In the genomic region with DNA sequence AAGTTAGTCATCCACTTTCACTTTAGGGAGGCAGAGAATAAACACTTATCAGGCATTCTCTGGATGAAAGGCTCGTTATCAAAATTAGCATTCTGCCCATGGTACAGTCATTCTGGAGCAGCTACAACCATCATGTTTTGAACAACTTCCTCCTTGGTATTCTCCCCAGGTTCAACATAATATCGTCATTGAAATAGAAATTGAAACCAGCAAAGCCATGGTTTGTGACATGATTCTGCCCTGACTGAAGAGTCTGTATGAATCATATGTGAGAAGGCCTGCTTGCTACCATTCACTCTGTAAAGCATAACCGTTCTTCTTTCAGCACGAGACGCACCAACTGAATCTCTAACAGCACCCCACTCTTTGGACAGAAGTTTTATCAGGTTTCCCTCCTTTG, we compare ENCODE assay signal across 10 cellular contexts.
DNase-seq lines count a peak whose midpoint lies in the region; ATAC-seq, FAIRE-seq and TF ChIP-seq lines count a peak whose summit lies in the region.
"Had no signal": no experiment of that assay in that cellular context is flagged by ENCODE, and none has a peak within 500 bp of the region (broad histone marks: within the 10 kb centered on the region; RNA-seq: fewer than 3 reads in every experiment).

No MANE protein-coding gene starts in this region.

- DNase-seq in GM12892 (ENCODE audit: insufficient read length) (no peak), GM20000 (ENCODE audit: low spot score) (peak; percentile 52), amniotic stem cell (lab: John Stamatoyannopoulos, UW) (no peak), retina (no peak), progenitor cell of endocrine pancreas (ENCODE audit: low spot score, unreplicated experiment) (no peak), thyroid gland (no peak)

- 0 out of 2 replicates have a peak, but pooled peaks have one; percentile 24 for TF ChIP-seq POLR2A in GM12892 (IDR thresholded peaks at IDR 0.05; ENCODE audit: low read depth, low read length)
- no peak for TF ChIP-seq POLR2A in thyroid gland (IDR thresholded peaks at IDR 0.05)

- H3K27ac ChIP-seq in duodenal mucosa (ENCODE audit: low read depth, low read length): no peak overlapping the region
- no peak overlapping the region for H3K27ac ChIP-seq in thyroid gland

- 69 to 87% methylated on average over 5 of the region's 5 CpGs for WGBS in thyroid gland, 2 donors

- no peaks in the 10 kb centered on the region for H3K36me3 Mint-ChIP-seq in progenitor cell of endocrine pancreas (ENCODE audit: insufficient read depth)

- H3K4me3 ChIP-seq in duodenal mucosa (ENCODE audit: low read depth in 1 of 2, low read length in 2 of 2) (peak overlapping the region; percentile 18 to 43), thyroid gland (replicated peaks in 1 of 3) (no peak overlapping the region)
- H3K4me3 ChIP-seq: skin epidermis had no signal

- H3K4me1 Mint-ChIP-seq in progenitor cell of endocrine pancreas (ENCODE audit: low read depth): no peaks in the 10 kb centered on the region

- FAIRE-seq in GM12892 (lab: Jason Lieb, UNC): peak; percentile 91
- FAIRE-seq: H1 had no signal

- peak; percentile 97 for ATAC-seq in HG03432 (IDR thresholded peaks at IDR 0.05; ENCODE audit: unreplicated experiment)

- H3K4me3 Mint-ChIP-seq in progenitor cell of endocrine pancreas (ENCODE audit: low read depth): no peak overlapping the region

- TF ChIP-seq CTCF in GM20000 (IDR thresholded peaks at IDR 0.05; ENCODE audit: extremely low read depth, missing control alignments) (no peak), progenitor cell of endocrine pancreas (IDR thresholded peaks at IDR 0.05; ENCODE audit: unreplicated experiment) (no peak), thyroid gland (IDR thresholded peaks at IDR 0.05) (no peak)

- H3K36me3 ChIP-seq in duodenal mucosa (ENCODE audit: control insufficient read depth in 1 of 2, insufficient read depth in 2 of 2, low read length in 2 of 2): no peaks in the 10 kb centered on the region
- H3K36me3 ChIP-seq in thyroid gland: no peaks in the 10 kb centered on the region

- intact Hi-C loops in thyroid gland (cut with DNase I): loop anchor here (10.0 kb wide), 1 partner anchor 311 kb away; no protein-coding TSS in a partner anchor

- H3K27me3 ChIP-seq in duodenal mucosa (ENCODE audit: control insufficient read depth in 1 of 2, insufficient read depth in 2 of 2, low read length in 2 of 2) (no peaks in the 10 kb centered on the region), thyroid gland (no peaks in the 10 kb centered on the region)

- H3K4me1 ChIP-seq in duodenal mucosa (ENCODE audit: control insufficient read depth in 1 of 2, insufficient read depth in 2 of 2, low read length in 2 of 2) (no peaks in the 10 kb centered on the region), thyroid gland (no peaks in the 10 kb centered on the region)

- H3K27me3 Mint-ChIP-seq in progenitor cell of endocrine pancreas: no peaks in the 10 kb centered on the region

- no peak overlapping the region for H3K9ac ChIP-seq in duodenal mucosa (ENCODE audit: low read depth in 1 of 2, low read length in 2 of 2)

- H3K27ac Mint-ChIP-seq in progenitor cell of endocrine pancreas: no peak overlapping the region

- no peaks in the 10 kb centered on the region for H3K9me3 ChIP-seq in duodenal mucosa (ENCODE audit: control insufficient read depth in 1 of 2, low read length in 2 of 2)
- H3K9me3 ChIP-seq in thyroid gland: no peaks in the 10 kb centered on the region

- peaks cover 9% of the 10 kb centered on the region for H3K9me3 Mint-ChIP-seq in progenitor cell of endocrine pancreas (ENCODE audit: low read depth)

Comparison
In these comparisons a context has a peak if more than half of its experiments do, and no peak if none do; other contexts are left out.
1. H3K4me3 ChIP-seq: peak in duodenal mucosa (2 of 2); none in thyroid gland (0 of 3).